ENCODE assay signal across 21 cellular contexts in the genomic region with DNA sequence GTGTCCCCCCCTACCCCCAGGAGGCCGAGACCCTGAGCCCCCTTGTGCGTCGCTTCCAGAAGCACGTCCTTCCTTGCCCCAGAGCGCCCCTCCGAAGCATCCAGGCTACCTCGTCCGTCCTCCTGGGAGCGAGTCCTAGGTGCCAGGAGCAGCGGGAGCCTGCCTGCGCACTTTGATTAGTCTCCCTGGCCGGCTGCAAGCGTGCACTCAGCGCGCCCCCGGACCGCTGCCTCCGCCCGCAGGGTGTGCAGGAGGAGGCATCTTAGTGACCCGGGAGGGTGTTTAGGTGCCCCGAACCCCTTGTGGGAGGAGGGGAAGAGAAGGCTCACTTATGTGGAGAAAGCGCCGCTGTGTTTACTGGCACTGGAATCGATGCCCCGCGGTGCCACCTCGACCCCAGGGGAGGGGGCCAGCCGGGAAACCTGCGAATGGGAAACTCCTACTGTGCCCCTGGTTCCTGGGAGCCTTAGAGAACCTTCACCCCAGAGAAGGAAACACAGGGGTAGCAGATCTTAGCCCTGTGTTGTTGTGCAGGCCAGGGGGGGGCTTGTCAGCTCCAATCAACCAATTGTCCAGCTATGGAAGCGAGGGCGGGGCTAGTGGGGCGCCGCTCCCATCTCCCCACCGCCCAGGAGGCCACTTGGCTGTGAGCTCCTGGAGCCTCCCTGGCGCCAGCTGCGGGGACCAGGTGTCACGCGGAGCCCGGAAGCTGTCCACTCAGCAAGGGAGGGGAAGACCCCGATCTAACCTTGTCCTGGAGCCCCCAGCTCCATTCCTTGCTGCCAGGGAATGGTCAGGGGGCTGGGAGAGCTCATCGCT.
DNase-seq lines count a peak whose midpoint lies in the region; TF ChIP-seq lines count a peak whose summit lies in the region.
"Had no signal": no experiment of that assay in that cellular context is flagged by ENCODE, and none has a peak within 500 bp of the region (broad histone marks: within the 10 kb centered on the region; RNA-seq: fewer than 3 reads in every experiment).

No MANE protein-coding gene starts in this region.

- peaks cover 21% of the 10 kb centered on the region for H3K27me3 ChIP-seq in WERI-Rb-1 (ENCODE audit: insufficient read depth, low read depth, severe bottlenecking)
- H3K27me3 ChIP-seq: SJSA1 had no signal

- no peaks in the 10 kb centered on the region for H3K36me3 ChIP-seq in WERI-Rb-1
- H3K36me3 ChIP-seq: lower lobe of right lung, pancreas, SJSA1, upper lobe of right lung had no signal

- H3K4me3 ChIP-seq in iPS-18c (ENCODE audit: insufficient read depth, low read depth, low read length) = peak overlapping the region; percentile 67
- H3K4me3 ChIP-seq in WERI-Rb-1 (ENCODE audit: low read depth, low read length) = no peak overlapping the region
- H3K4me3 ChIP-seq: body of pancreas, lower lobe of right lung, pancreas, SJSA1, upper lobe of right lung had no signal

- H3K27ac ChIP-seq in temporal lobe (ENCODE audit: low read depth, low read length) = peak overlapping the region; percentile 36
- H3K27ac ChIP-seq in WERI-Rb-1 = no peak overlapping the region
- H3K27ac ChIP-seq: body of pancreas, lower lobe of right lung, pancreas, SJSA1, upper lobe of right lung had no signal

- DNase-seq in NCI-H82 (lab: John Stamatoyannopoulos, UW) = peak; percentile 19
- no peak for DNase-seq in NCI-H82 treated with DMSO at 0.1 percent for 48 hours (lab: John Stamatoyannopoulos, UW; ENCODE audit: unreplicated experiment)
- DNase-seq in cerebellar cortex (ENCODE audit: low spot score) = peak; percentile 66
- no peak for DNase-seq in WERI-Rb-1
- no peak for DNase-seq in SIG-M5 (lab: John Stamatoyannopoulos, UW)
- DNase-seq in cerebellar nuclear complex (lab: John Stamatoyannopoulos, UW) = no peak
- DNase-seq: activated CD8-positive, alpha-beta memory T cell treated with anti-CD3 and anti-CD28 coated beads for 24 hours; activated T-cell treated with anti-CD3 and anti-CD28 coated beads, Interleukin-2, amount 50 U/mL, for 72 hours; body of pancreas; lower lobe of right lung; NCI-H1105 treated with DMSO at 0.1 percent for 48 hours; NCI-H524 treated with DMSO at 0.1 percent for 48 hours; PC-3; stimulated activated CD4-positive, alpha-beta T cell treated with anti-CD3 and anti-CD28 coated beads, Interleukin-4, amount 100 ng/mL, for 1 hour; stimulated activated naive CD8-positive, alpha-beta T cell treated with anti-CD3 and anti-CD28 coated beads, Interleukin-15, amount 100 ng/mL, for 72 hours; T-helper 9 cell; upper lobe of right lung had no signal

- TF ChIP-seq CTCF in WERI-Rb-1 (IDR thresholded peaks at IDR 0.05; ENCODE audit: low read depth, low read length) = no peak

- H3K9me3 ChIP-seq in iPS-18c (ENCODE audit: control insufficient read depth, insufficient read depth, low read length) (peaks cover 6% of the 10 kb centered on the region), WERI-Rb-1 (ENCODE audit: severe bottlenecking) (no peaks in the 10 kb centered on the region)
- H3K9me3 ChIP-seq: body of pancreas, lower lobe of right lung, pancreas, SJSA1, upper lobe of right lung had no signal

Comparison
In these comparisons a context has a peak if more than half of its experiments do, and no peak if none do; other contexts are left out.
1. DNase-seq: peak in NCI-H82 (single experiment) and cerebellar cortex (single experiment); none in NCI-H82 treated with DMSO at 0.1 percent for 48 hours (single experiment), WERI-Rb-1 (single experiment), SIG-M5 (single experiment) and cerebellar nuclear complex (0 of 2).